ENCODE assay signal across 14 cellular contexts in genomic region chr10:102579206-102579790, GRCh38.
DNase-seq lines count a peak whose midpoint lies in the region; TF ChIP-seq lines count a peak whose summit lies in the region.
"Had no signal": no experiment of that assay in that cellular context is flagged by ENCODE, and none has a peak within 500 bp of the region (broad histone marks: within the 10 kb centered on the region; RNA-seq: fewer than 3 reads in every experiment).

No MANE protein-coding gene starts in this region.

- peaks cover 9 to 25% (median 17%) of the 10 kb centered on the region in 4 donors for H3K4me1 Mint-ChIP-seq in CD4-positive, alpha-beta memory T cell
- peaks cover 54% of the 10 kb centered on the region for H3K4me1 Mint-ChIP-seq in neural crest cell

- H3K9me3 Mint-ChIP-seq in CD4-positive, alpha-beta memory T cell = no peaks in the 10 kb centered on the region
- H3K9me3 Mint-ChIP-seq in neural crest cell = no peaks in the 10 kb centered on the region
- H3K9me3 Mint-ChIP-seq: activated naive CD4-positive, alpha-beta T cell treated with anti-CD3 and anti-CD28 coated beads for 36 hours; stimulated activated naive CD8-positive, alpha-beta T cell treated with anti-CD3 and anti-CD28 coated beads, Interleukin-15, Interleukin-2, amounts not matched to agents 100 ng/mL and 50 ng/mL, for 24 hours had no signal

- H3K4me3 ChIP-seq in CD4-positive, alpha-beta memory T cell (ENCODE audit: low read length in 2 of 2) = no peak overlapping the region
- H3K4me3 ChIP-seq: gastroesophageal sphincter had no signal

- H3K36me3 Mint-ChIP-seq in CD4-positive, alpha-beta memory T cell = no peaks in the 10 kb centered on the region
- H3K36me3 Mint-ChIP-seq in neural crest cell (ENCODE audit: low read depth) = no peaks in the 10 kb centered on the region

- peaks cover 10% of the 10 kb centered on the region for H3K4me1 ChIP-seq in CD4-positive, alpha-beta memory T cell (ENCODE audit: insufficient read depth, low read length)

- POLR2A ChIA-PET in CD4-positive, alpha-beta memory T cell (lab: Charles Lee; ENCODE audit: partially characterized antibody) = interaction anchor here (1.8 to 1.9 kb wide), 2 partner anchors 74 to 77 kb away, joined by 5 read pairs; partner anchors contain the start of gene ACTR1A

- H3K27ac Mint-ChIP-seq in CD4-positive, alpha-beta memory T cell = peak overlapping the region; percentile 38 to 88 (median 75)
- H3K27ac Mint-ChIP-seq in neural crest cell (ENCODE audit: unreplicated experiment) = peak overlapping the region; percentile 35
- H3K27ac Mint-ChIP-seq: activated naive CD4-positive, alpha-beta T cell treated with anti-CD3 and anti-CD28 coated beads for 36 hours; stimulated activated naive CD8-positive, alpha-beta T cell treated with anti-CD3 and anti-CD28 coated beads, Interleukin-15, Interleukin-2, amounts not matched to agents 100 ng/mL and 50 ng/mL, for 24 hours had no signal

- H3K9me3 ChIP-seq in CD4-positive, alpha-beta memory T cell (ENCODE audit: control insufficient read depth in 1 of 2, low read length in 2 of 2) = no peaks in the 10 kb centered on the region
- H3K9me3 ChIP-seq: gastroesophageal sphincter had no signal

- DNase-seq in CD4-positive, alpha-beta memory T cell = no peak
- peak; percentile 37 for DNase-seq in NCI-H2227 (lab: John Stamatoyannopoulos, UW; ENCODE audit: unreplicated experiment)
- peak; percentile 54 for DNase-seq in fibroblast of gingiva (ENCODE audit: low read depth)
- no peak for DNase-seq in neural crest cell (ENCODE audit: low read depth, low spot score)
- DNase-seq in kidney tubule cell (ENCODE audit: low spot score) = no peak
- no peak for DNase-seq in NCI-H446 treated with DMSO at 0.1 percent for 48 hours (lab: John Stamatoyannopoulos, UW)
- no peak for DNase-seq in stimulated activated naive CD4-positive, alpha-beta T cell treated with Interleukin-2 at 50 U/mL for 16 hours (lab: John Stamatoyannopoulos, UW)
- DNase-seq: activated naive CD4-positive, alpha-beta T cell treated with anti-CD3 and anti-CD28 coated beads for 36 hours; islet precursor cell; NCI-H2029 treated with DMSO at 0.1 percent for 48 hours; NK-92 treated with Interleukin-12 subunit alpha and Interleukin-12 subunit beta, amount 100 ng/mL, for 24 hours; SIG-M5 had no signal

- intact Hi-C loops in CD4-positive, alpha-beta memory T cell (cut with micrococcal nuclease) = no loop called here

- no peak for TF ChIP-seq CTCF in neural crest cell (conservative IDR thresholded peaks at IDR 0.05)

- H3K27me3 Mint-ChIP-seq in CD4-positive, alpha-beta memory T cell = no peaks in the 10 kb centered on the region
- H3K27me3 Mint-ChIP-seq in neural crest cell (ENCODE audit: low read depth) = no peaks in the 10 kb centered on the region
- H3K27me3 Mint-ChIP-seq: stimulated activated naive CD8-positive, alpha-beta T cell treated with anti-CD3 and anti-CD28 coated beads, Interleukin-15, Interleukin-2, amounts not matched to agents 100 ng/mL and 50 ng/mL, for 24 hours had no signal

- H3K36me3 ChIP-seq in CD4-positive, alpha-beta memory T cell (ENCODE audit: insufficient read depth, low read length) = no peaks in the 10 kb centered on the region
- H3K36me3 ChIP-seq: gastroesophageal sphincter had no signal

- H3K27me3 ChIP-seq in CD4-positive, alpha-beta memory T cell (ENCODE audit: insufficient read depth, low read length) = no peaks in the 10 kb centered on the region
- H3K27me3 ChIP-seq: gastroesophageal sphincter had no signal

- H3K27ac ChIP-seq in CD4-positive, alpha-beta memory T cell (ENCODE audit: low read depth, low read length) = no peak overlapping the region

- CTCF ChIA-PET in CD4-positive, alpha-beta memory T cell (lab: Charles Lee; ENCODE audit: partially characterized antibody) = interaction anchor here (1.2 to 1.5 kb wide), 5 partner anchors 70 to 349 kb away, joined by 3 to 5 read pairs (median 4); partner anchors contain the start of gene ACTR1A

- no peak overlapping the region for H3K4me3 Mint-ChIP-seq in CD4-positive, alpha-beta memory T cell
- no peak overlapping the region for H3K4me3 Mint-ChIP-seq in neural crest cell
- H3K4me3 Mint-ChIP-seq: activated naive CD4-positive, alpha-beta T cell treated with anti-CD3 and anti-CD28 coated beads for 36 hours; stimulated activated naive CD8-positive, alpha-beta T cell treated with anti-CD3 and anti-CD28 coated beads, Interleukin-15, Interleukin-2, amounts not matched to agents 100 ng/mL and 50 ng/mL, for 24 hours had no signal

Comparison
In these comparisons a context has a peak if more than half of its experiments do, and no peak if none do; other contexts are left out.
1. DNase-seq: peak in NCI-H2227 (single experiment) and fibroblast of gingiva (single experiment); none in CD4-positive, alpha-beta memory T cell (0 of 5), neural crest cell (single experiment), kidney tubule cell (single experiment), NCI-H446 treated with DMSO at 0.1 percent for 48 hours (single experiment) and stimulated activated naive CD4-positive, alpha-beta T cell treated with Interleukin-2 at 50 U/mL for 16 hours (single experiment).